ENCODE assay signal across 1 cellular context in the genomic region with DNA sequence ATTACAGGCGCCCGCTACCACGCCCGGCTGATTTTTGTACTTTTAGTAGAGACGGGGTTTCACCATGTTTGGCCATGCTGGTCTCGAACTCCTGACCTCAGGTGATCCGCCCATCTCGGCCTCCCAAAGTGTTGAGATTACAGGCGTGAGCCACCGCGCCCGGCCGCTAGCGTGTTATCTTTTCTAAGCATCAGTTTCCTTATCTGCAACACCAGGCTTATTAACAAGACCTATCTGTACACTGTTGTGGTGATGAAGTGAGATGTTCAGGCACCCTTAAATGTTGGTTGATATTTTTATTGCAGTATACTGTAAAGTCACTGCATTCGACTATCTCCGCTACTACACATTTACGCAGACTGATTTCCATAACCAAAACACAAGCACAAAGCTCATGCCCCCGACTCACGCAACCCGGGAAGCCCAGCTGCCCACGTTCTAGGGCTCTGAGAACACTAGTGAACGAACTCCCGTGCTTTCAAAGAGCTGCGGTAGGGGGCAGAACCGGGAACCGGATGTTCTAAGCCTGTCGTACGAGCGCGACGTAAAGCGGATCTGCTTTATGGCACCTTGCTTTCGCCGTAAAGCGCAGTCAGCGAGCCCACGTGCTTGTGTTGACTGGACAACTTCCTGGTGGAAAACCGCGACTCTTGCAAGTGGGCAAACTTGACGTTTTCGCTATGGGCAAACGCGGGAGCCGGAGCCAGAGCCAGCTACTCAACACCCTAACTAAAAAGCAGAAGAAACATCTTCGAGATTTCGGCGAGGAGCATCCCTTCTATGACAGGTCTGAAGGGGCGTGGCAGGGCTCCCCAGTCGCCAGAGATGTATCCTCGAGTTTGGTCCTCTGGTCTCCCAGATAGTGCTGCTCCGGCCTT.
A peak's percentile ranks its signal among the peaks of the same experiment; 100 is the strongest.
TF ChIP-seq lines count a peak whose summit lies in the region.

A gene with protein sequence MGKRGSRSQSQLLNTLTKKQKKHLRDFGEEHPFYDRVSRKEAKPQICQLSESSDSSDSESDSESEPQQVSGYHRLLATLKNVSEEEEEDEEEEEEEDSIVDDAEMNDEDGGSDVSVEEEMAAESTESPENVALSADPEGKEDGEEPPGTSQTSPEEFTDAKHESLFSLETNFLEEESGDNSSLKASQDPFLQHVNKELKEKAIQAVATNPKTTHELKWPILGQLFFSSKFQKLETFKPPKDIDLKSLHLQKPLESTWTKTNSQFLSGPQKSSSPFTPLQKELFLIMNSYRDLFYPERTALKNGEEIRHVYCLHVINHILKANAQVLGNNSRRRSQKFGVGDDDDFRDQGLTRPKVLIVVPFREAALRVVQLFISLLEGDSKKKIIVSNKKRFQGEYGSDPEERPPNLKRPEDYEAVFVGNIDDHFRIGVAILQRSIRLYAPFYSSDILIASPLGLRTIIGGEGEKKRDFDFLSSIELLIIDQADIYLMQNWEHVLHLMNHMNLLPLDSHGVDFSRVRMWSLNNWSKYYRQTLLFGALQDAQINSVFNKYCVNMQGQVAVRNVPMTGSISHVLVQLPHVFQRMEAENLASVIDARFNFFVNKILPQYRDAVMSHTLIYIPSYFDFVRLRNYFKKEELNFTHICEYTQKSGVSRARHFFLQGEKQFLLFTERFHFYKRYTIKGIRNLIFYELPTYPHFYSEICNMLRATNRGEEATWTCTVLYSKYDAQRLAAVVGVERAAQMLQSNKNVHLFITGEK (plus strand): TSS at position 589 of the 878 bp plus-strand sequence. CDS start 92 bp downstream, at position 681.

TF ChIP-seq in GM12878, 131 proteins besides CTCF, POLR2A, EP300 and RAD21 (continued from another document and continues in another):
- TF ChIP-seq SMAD1 (IDR thresholded peaks at IDR 0.05; ENCODE audit: low read depth, partially characterized antibody) (no peak), SUPT20H (IDR thresholded peaks at IDR 0.05; ENCODE audit: borderline replicate concordance, control insufficient read depth, low read depth, low read length) (no peak), RB1 (IDR thresholded peaks at IDR 0.05; ENCODE audit: borderline replicate concordance) (no peak), ZSCAN29 (IDR thresholded peaks at IDR 0.05) (no peak), CHD1 (IDR thresholded peaks at IDR 0.05; ENCODE audit: low read depth, low read length) (no peak), POLR2AphosphoS5 (IDR thresholded peaks at IDR 0.05; ENCODE audit: low read length) (peak; percentile 81; the same call in 1 of the 2 replicates), FOXM1 (IDR thresholded peaks at IDR 0.05; ENCODE audit: low read depth, low read length) (no peak), CBX5 (IDR thresholded peaks at IDR 0.05; ENCODE audit: low read depth) (0 out of 2 replicates have a peak, but pooled peaks have one; percentile 33), SIN3A (IDR thresholded peaks at IDR 0.05; ENCODE audit: low read depth, low read length) (peak; percentile 97), JUND (IDR thresholded peaks at IDR 0.05; ENCODE audit: low read depth, low read length) (no peak), MEF2B (IDR thresholded peaks at IDR 0.05; ENCODE audit: partially characterized antibody, poor library complexity, severe bottlenecking) (peak; percentile 12), EZH2 (IDR thresholded peaks at IDR 0.05; ENCODE audit: borderline replicate concordance, control insufficient read depth, low read depth, low read length) (no peak), BHLHE40 (IDR thresholded peaks at IDR 0.05; ENCODE audit: borderline replicate concordance in 1 of 2, low read depth in 2 of 2, low read length in 1 of 2) (peak; percentile 82 to 86), ZZZ3 (IDR thresholded peaks at IDR 0.05; ENCODE audit: control insufficient read depth, insufficient read length, low read depth) (no peak), ZNF24 (IDR thresholded peaks at IDR 0.05) (no peak), FOXK2 (IDR thresholded peaks at IDR 0.05) (peak; percentile 92), YY1 (IDR thresholded peaks at IDR 0.05; ENCODE audit: low read depth, low read length) (0 out of 2 replicates have a peak, but pooled peaks have one; percentile 4), MTA3 (IDR thresholded peaks at IDR 0.05; ENCODE audit: borderline replicate concordance, low read length) (no peak), BACH1 (IDR thresholded peaks at IDR 0.05; ENCODE audit: borderline replicate concordance) (no peak; the same call in 1 of the 2 replicates), FOS (IDR thresholded peaks at IDR 0.05; ENCODE audit: borderline replicate concordance, extremely low read depth, insufficient read length) (peak; percentile 18), SREBF2 (IDR thresholded peaks at IDR 0.05; ENCODE audit: low read length) (no peak), NRF1 (conservative IDR thresholded peaks at IDR 0.05; ENCODE audit: low read depth, low read length) (no peak)
- TF ChIP-seq, protein P1, sequence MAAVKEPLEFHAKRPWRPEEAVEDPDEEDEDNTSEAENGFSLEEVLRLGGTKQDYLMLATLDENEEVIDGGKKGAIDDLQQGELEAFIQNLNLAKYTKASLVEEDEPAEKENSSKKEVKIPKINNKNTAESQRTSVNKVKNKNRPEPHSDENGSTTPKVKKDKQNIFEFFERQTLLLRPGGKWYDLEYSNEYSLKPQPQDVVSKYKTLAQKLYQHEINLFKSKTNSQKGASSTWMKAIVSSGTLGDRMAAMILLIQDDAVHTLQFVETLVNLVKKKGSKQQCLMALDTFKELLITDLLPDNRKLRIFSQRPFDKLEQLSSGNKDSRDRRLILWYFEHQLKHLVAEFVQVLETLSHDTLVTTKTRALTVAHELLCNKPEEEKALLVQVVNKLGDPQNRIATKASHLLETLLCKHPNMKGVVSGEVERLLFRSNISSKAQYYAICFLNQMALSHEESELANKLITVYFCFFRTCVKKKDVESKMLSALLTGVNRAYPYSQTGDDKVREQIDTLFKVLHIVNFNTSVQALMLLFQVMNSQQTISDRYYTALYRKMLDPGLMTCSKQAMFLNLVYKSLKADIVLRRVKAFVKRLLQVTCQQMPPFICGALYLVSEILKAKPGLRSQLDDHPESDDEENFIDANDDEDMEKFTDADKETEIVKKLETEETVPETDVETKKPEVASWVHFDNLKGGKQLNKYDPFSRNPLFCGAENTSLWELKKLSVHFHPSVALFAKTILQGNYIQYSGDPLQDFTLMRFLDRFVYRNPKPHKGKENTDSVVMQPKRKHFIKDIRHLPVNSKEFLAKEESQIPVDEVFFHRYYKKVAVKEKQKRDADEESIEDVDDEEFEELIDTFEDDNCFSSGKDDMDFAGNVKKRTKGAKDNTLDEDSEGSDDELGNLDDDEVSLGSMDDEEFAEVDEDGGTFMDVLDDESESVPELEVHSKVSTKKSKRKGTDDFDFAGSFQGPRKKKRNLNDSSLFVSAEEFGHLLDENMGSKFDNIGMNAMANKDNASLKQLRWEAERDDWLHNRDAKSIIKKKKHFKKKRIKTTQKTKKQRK (IDR thresholded peaks at IDR 0.05; ENCODE audit: low read depth, low read length) = no peak
- TF ChIP-seq, protein P2, sequence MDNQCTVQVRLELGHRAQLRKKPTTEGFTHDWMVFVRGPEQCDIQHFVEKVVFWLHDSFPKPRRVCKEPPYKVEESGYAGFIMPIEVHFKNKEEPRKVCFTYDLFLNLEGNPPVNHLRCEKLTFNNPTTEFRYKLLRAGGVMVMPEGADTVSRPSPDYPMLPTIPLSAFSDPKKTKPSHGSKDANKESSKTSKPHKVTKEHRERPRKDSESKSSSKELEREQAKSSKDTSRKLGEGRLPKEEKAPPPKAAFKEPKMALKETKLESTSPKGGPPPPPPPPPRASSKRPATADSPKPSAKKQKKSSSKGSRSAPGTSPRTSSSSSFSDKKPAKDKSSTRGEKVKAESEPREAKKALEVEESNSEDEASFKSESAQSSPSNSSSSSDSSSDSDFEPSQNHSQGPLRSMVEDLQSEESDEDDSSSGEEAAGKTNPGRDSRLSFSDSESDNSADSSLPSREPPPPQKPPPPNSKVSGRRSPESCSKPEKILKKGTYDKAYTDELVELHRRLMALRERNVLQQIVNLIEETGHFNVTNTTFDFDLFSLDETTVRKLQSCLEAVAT (IDR thresholded peaks at IDR 0.05) = no peak; the same call in 1 of the 2 replicates
- TF ChIP-seq, protein P3, sequence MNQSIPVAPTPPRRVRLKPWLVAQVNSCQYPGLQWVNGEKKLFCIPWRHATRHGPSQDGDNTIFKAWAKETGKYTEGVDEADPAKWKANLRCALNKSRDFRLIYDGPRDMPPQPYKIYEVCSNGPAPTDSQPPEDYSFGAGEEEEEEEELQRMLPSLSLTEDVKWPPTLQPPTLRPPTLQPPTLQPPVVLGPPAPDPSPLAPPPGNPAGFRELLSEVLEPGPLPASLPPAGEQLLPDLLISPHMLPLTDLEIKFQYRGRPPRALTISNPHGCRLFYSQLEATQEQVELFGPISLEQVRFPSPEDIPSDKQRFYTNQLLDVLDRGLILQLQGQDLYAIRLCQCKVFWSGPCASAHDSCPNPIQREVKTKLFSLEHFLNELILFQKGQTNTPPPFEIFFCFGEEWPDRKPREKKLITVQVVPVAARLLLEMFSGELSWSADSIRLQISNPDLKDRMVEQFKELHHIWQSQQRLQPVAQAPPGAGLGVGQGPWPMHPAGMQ (IDR thresholded peaks at IDR 0.05; ENCODE audit: borderline replicate concordance) = no peak
- TF ChIP-seq, protein P4, sequence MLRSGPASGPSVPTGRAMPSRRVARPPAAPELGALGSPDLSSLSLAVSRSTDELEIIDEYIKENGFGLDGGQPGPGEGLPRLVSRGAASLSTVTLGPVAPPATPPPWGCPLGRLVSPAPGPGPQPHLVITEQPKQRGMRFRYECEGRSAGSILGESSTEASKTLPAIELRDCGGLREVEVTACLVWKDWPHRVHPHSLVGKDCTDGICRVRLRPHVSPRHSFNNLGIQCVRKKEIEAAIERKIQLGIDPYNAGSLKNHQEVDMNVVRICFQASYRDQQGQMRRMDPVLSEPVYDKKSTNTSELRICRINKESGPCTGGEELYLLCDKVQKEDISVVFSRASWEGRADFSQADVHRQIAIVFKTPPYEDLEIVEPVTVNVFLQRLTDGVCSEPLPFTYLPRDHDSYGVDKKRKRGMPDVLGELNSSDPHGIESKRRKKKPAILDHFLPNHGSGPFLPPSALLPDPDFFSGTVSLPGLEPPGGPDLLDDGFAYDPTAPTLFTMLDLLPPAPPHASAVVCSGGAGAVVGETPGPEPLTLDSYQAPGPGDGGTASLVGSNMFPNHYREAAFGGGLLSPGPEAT (IDR thresholded peaks at IDR 0.05; ENCODE audit: low read depth) = peak; percentile 69
- TF ChIP-seq, protein P5, sequence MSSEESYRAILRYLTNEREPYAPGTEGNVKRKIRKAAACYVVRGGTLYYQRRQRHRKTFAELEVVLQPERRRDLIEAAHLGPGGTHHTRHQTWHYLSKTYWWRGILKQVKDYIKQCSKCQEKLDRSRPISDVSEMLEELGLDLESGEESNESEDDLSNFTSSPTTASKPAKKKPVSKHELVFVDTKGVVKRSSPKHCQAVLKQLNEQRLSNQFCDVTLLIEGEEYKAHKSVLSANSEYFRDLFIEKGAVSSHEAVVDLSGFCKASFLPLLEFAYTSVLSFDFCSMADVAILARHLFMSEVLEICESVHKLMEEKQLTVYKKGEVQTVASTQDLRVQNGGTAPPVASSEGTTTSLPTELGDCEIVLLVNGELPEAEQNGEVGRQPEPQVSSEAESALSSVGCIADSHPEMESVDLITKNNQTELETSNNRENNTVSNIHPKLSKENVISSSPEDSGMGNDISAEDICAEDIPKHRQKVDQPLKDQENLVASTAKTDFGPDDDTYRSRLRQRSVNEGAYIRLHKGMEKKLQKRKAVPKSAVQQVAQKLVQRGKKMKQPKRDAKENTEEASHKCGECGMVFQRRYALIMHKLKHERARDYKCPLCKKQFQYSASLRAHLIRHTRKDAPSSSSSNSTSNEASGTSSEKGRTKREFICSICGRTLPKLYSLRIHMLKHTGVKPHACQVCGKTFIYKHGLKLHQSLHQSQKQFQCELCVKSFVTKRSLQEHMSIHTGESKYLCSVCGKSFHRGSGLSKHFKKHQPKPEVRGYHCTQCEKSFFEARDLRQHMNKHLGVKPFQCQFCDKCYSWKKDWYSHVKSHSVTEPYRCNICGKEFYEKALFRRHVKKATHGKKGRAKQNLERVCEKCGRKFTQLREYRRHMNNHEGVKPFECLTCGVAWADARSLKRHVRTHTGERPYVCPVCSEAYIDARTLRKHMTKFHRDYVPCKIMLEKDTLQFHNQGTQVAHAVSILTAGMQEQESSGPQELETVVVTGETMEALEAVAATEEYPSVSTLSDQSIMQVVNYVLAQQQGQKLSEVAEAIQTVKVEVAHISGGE (CRISPR knock-in tag; IDR thresholded peaks at IDR 0.05) = no peak
- TF ChIP-seq, protein P6, sequence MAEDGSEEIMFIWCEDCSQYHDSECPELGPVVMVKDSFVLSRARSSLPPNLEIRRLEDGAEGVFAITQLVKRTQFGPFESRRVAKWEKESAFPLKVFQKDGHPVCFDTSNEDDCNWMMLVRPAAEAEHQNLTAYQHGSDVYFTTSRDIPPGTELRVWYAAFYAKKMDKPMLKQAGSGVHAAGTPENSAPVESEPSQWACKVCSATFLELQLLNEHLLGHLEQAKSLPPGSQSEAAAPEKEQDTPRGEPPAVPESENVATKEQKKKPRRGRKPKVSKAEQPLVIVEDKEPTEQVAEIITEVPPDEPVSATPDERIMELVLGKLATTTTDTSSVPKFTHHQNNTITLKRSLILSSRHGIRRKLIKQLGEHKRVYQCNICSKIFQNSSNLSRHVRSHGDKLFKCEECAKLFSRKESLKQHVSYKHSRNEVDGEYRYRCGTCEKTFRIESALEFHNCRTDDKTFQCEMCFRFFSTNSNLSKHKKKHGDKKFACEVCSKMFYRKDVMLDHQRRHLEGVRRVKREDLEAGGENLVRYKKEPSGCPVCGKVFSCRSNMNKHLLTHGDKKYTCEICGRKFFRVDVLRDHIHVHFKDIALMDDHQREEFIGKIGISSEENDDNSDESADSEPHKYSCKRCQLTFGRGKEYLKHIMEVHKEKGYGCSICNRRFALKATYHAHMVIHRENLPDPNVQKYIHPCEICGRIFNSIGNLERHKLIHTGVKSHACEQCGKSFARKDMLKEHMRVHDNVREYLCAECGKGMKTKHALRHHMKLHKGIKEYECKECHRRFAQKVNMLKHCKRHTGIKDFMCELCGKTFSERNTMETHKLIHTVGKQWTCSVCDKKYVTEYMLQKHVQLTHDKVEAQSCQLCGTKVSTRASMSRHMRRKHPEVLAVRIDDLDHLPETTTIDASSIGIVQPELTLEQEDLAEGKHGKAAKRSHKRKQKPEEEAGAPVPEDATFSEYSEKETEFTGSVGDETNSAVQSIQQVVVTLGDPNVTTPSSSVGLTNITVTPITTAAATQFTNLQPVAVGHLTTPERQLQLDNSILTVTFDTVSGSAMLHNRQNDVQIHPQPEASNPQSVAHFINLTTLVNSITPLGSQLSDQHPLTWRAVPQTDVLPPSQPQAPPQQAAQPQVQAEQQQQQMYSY (CRISPR knock-in tag; IDR thresholded peaks at IDR 0.05) = no peak
- TF ChIP-seq, protein P7, sequence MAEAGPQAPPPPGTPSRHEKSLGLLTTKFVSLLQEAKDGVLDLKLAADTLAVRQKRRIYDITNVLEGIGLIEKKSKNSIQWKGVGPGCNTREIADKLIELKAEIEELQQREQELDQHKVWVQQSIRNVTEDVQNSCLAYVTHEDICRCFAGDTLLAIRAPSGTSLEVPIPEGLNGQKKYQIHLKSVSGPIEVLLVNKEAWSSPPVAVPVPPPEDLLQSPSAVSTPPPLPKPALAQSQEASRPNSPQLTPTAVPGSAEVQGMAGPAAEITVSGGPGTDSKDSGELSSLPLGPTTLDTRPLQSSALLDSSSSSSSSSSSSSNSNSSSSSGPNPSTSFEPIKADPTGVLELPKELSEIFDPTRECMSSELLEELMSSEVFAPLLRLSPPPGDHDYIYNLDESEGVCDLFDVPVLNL (IDR thresholded peaks at IDR 0.05; ENCODE audit: low read depth, low read length) = no peak
